Comparison of ENCODE assay signal across 22 cellular contexts in the genomic region with DNA sequence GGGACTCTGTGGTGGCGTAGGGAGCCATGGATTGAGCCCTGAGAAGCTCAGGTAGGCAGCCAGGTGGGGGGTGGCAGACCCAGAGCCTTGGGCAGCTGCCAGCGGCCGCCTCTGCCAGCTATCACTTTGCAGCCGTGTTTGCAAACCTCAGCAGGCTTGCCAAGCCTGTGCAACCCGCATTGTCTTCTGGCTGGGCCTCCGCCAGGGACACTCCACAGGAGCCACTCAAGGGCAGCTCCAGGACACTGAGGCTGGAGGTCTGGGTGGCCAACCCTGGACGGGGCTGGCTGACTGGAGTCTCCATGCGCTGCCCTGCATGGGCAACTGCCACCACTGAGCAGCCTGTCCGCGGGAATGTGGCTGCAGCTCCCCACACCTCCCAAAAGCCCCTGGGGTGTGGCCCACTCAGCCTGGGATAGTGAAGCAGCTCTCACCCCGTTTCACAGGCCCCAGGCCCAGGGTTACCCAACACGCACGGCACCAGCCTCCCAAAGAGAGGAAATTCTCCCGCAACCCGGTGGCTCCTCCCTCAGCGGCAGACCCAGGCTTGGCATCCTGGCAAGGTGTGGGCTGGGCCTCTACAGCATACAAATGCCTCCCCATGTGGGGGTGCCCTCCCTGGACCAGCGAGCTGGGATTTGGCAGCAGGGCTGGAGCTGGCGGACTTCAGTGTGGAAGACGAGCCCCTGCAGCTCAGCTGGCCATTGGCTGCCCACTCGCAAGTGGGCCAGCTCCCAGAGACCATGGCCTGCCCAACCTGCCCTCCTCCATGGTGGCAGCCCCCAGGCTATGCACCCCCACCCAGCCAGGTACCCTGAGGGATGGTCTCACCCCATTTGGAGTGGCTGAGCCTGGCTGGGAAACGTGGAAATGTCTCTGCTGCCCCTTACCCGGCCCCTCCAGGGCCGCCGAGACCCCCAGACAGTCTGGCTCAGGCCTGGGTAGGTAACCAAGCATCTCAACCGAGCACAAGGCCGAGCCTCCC. TPM values are rescaled to one million over a fixed set of nuclear protein-coding genes. Genes with fewer than 3 reads are reported as not detected.
A peak's percentile ranks its signal among the peaks of the same experiment; 100 is the strongest.
DNase-seq lines count a peak whose midpoint lies in the region; ATAC-seq, FAIRE-seq and TF ChIP-seq lines count a peak whose summit lies in the region.
"Had no signal": no experiment of that assay in that cellular context is flagged by ENCODE, and none has a peak within 500 bp of the region (broad histone marks: within the 10 kb centered on the region; RNA-seq: fewer than 3 reads in every experiment).

No MANE protein-coding gene starts in this region.

- H3K9me3 ChIP-seq in H1 (ENCODE audit: insufficient read depth in 2 of 2, low read depth in 1 of 2, low read length in 1 of 2): no peaks in the 10 kb centered on the region
- H3K9me3 ChIP-seq in parathyroid adenoma (ENCODE audit: control insufficient read depth, low read length): no peaks in the 10 kb centered on the region
- H3K9me3 ChIP-seq: ascending aorta, tibial artery had no signal

- no peak for TF ChIP-seq POLR2A in H1 (IDR thresholded peaks at IDR 0.05; ENCODE audit: control extremely low read depth in 1 of 2, low read depth in 2 of 2, low read length in 2 of 2)

- H2AFZ ChIP-seq in H1 (ENCODE audit: low read length) (no peak overlapping the region), parathyroid adenoma (no peak overlapping the region)

- H3K27me3 ChIP-seq in H1 (replicated peaks in 1 of 4; ENCODE audit: control insufficient read depth in 3 of 4, extremely low read depth in 1 of 4, insufficient read depth in 3 of 4, low read length in 3 of 4): peaks cover 0 to 24% (median 15%) of the 10 kb centered on the region in 4 experiments; a peak in 6 of 7 replicates
- no peaks in the 10 kb centered on the region for H3K27me3 ChIP-seq in parathyroid adenoma (ENCODE audit: control insufficient read depth, insufficient read depth, low read length)

- H3K4ac ChIP-seq in H1 (replicated peaks; ENCODE audit: insufficient read length, low read depth, low read length): no peak overlapping the region

- TF ChIP-seq EP300 in H1 (IDR thresholded peaks at IDR 0.05; ENCODE audit: borderline replicate concordance in 1 of 2, low read depth in 2 of 2, low read length in 2 of 2): no peak

- H3K18ac ChIP-seq in H1 (ENCODE audit: extremely low read depth, low read length): no peak overlapping the region

- FAIRE-seq in H1 (lab: Jason Lieb, UNC): no peak
- FAIRE-seq in urothelium cell line (lab: Jason Lieb, UNC): no peak

- TF ChIP-seq RAD21 in H1 (IDR thresholded peaks at IDR 0.05 in 1 of 2, conservative IDR thresholded peaks at IDR 0.05 in 1 of 2; ENCODE audit: low read depth in 2 of 2, low read length in 2 of 2): no peak

- no peak overlapping the region for H2BK12ac ChIP-seq in H1 (ENCODE audit: low read depth, low read length)

- H4K91ac ChIP-seq in H1 (replicated peaks; ENCODE audit: insufficient read length, low read length): no peak overlapping the region

- no peak overlapping the region for H2BK120ac ChIP-seq in H1 (replicated peaks; ENCODE audit: low read depth, low read length)

- DNase-seq in DMS 273 (lab: John Stamatoyannopoulos, UW; ENCODE audit: unreplicated experiment) (peak; percentile 37), DMS 273 treated with DMSO at 0.1 percent for 48 hours (lab: John Stamatoyannopoulos, UW) (no peak), NCI-H2081 treated with DMSO at 0.1 percent for 48 hours (lab: John Stamatoyannopoulos, UW) (peak; percentile 11), H1 (ENCODE audit: low read depth in 1 of 2, low spot score in 2 of 2) (no peak), urothelium cell line (ENCODE audit: low spot score) (no peak), omental fat pad (ENCODE audit: low spot score) (no peak), mesenteric fat pad (ENCODE audit: low spot score) (no peak)
- DNase-seq: activated CD4-positive, alpha-beta T cell treated with anti-CD3 and anti-CD28 coated beads for 1 hour; activated naive CD4-positive, alpha-beta T cell treated with anti-CD3 and anti-CD28 coated beads for 36 hours; DND-41; left colon; NCI-H1436 treated with DMSO at 0.1 percent for 48 hours; SIG-M5; stimulated activated CD4-positive, alpha-beta T cell treated with anti-CD3 and anti-CD28 coated beads, Interleukin-4, amount 100 ng/mL, for 4 hours; tibial artery had no signal

- peaks cover 10% of the 10 kb centered on the region; the same call in 1 of the 2 replicates for H3K23me2 ChIP-seq in H1 (ENCODE audit: low read depth, low read length)

- H3K4me1 ChIP-seq in H1 (replicated peaks in 1 of 4; ENCODE audit: control insufficient read depth in 3 of 4, insufficient read depth in 4 of 4, low read length in 3 of 4): peaks cover 0 to 21% (median 15%) of the 10 kb centered on the region in 4 experiments; a peak in 6 of 7 replicates
- H3K4me1 ChIP-seq in parathyroid adenoma: peaks cover 32% of the 10 kb centered on the region
- H3K4me1 ChIP-seq: ascending aorta had no signal

- H4K8ac ChIP-seq in H1 (ENCODE audit: extremely low read depth, insufficient read depth, low read length): 0 out of 2 replicates have a peak overlapping the region, but pooled peaks have one; percentile 51

- peaks cover 0 to 4% of the 10 kb centered on the region in 2 experiments for H4K20me1 ChIP-seq in H1 (replicated peaks in 1 of 2; ENCODE audit: control insufficient read depth in 1 of 2, insufficient read depth in 2 of 2, low read length in 2 of 2)

- no peak overlapping the region for H2BK15ac ChIP-seq in H1 (ENCODE audit: low read length)

- CTCF ChIA-PET in H1 (lab: Charles Lee; ENCODE audit: partially characterized antibody): interaction anchor here (1.0 to 8.1 kb wide), 7 partner anchors 14 to 137 kb away, joined by 3 to 85 read pairs (median 9); no protein-coding TSS in a partner anchor

- ATAC-seq in omental fat pad (ENCODE audit: low FRiP score): no peak
- ATAC-seq: left colon had no signal

- 91% methylated on average over 20 of the region's 26 CpGs; no CpG with 5 or more reads in 1 of the 2 experiments for WGBS in H1 (ENCODE audit: extremely low coverage in 1 of 2, insufficient coverage in 1 of 2, insufficient read length in 1 of 2, insufficient replicate concordance in 2 of 2, low coverage in 1 of 2, low lambda C conversion rate in 2 of 2, missing lambda C conversion rate in 1 of 2), 2 experiments

- no peak overlapping the region for H3K9ac ChIP-seq in H1 (replicated peaks in 1 of 4; ENCODE audit: extremely low read depth in 1 of 4, low read depth in 3 of 4, low read length in 3 of 4)
- no peak overlapping the region for H3K9ac ChIP-seq in parathyroid adenoma

- H2BK20ac ChIP-seq in H1 (ENCODE audit: low read length): no peak overlapping the region

- no peak overlapping the region for H3K4me3 ChIP-seq in H1 (ENCODE audit: extremely low read depth in 1 of 4, insufficient read depth in 2 of 4, low read depth in 3 of 4, low read length in 4 of 4)
- H3K4me3 ChIP-seq in parathyroid adenoma (ENCODE audit: low read depth, low read length): peak overlapping the region; percentile 9
- H3K4me3 ChIP-seq: ascending aorta, tibial artery had no signal

- no peaks in the 10 kb centered on the region for H3K79me1 ChIP-seq in H1 (ENCODE audit: low read depth, low read length)

- no peak overlapping the region for H3K23ac ChIP-seq in H1 (ENCODE audit: insufficient read length)

- H3K27ac ChIP-seq in H1 (ENCODE audit: low read depth, low read length) (no peak overlapping the region), parathyroid adenoma (peak overlapping the region; percentile 92)
- H3K27ac ChIP-seq: 22Rv1, ascending aorta, tibial artery had no signal

- H4K5ac ChIP-seq in H1 (ENCODE audit: insufficient read length, low read depth, low read length): no peak overlapping the region

- no peak overlapping the region for H3K14ac ChIP-seq in H1 (ENCODE audit: insufficient read length)

- H3K56ac ChIP-seq in H1 (replicated peaks; ENCODE audit: insufficient read length, low read depth, low read length): no peak overlapping the region

- H2BK5ac ChIP-seq in H1 (ENCODE audit: low read depth, low read length): no peak overlapping the region

- H2AK5ac ChIP-seq in H1 (ENCODE audit: low read depth, low read length): no peak overlapping the region

- no peaks in the 10 kb centered on the region for H3K79me2 ChIP-seq in H1 (ENCODE audit: control insufficient read depth in 1 of 2, insufficient read depth in 2 of 2, low read length in 2 of 2)
- peaks cover 22% of the 10 kb centered on the region for H3K79me2 ChIP-seq in parathyroid adenoma

- H3K36me3 ChIP-seq in H1 (ENCODE audit: control insufficient read depth in 2 of 4, insufficient read depth in 4 of 4, low read length in 3 of 4) (no peaks in the 10 kb centered on the region), parathyroid adenoma (ENCODE audit: control insufficient read depth, insufficient read depth, low read length) (no peaks in the 10 kb centered on the region)
- H3K36me3 ChIP-seq: ascending aorta, tibial artery had no signal

- TF ChIP-seq CTCF in H1 (IDR thresholded peaks at IDR 0.05; ENCODE audit: control extremely low read depth in 1 of 3, insufficient read depth in 1 of 3, low read depth in 1 of 3, low read length in 3 of 3) (no peak), parathyroid adenoma (IDR thresholded peaks at IDR 0.05) (no peak), omental fat pad (IDR thresholded peaks at IDR 0.05) (no peak)

- no peak overlapping the region for H3K4me2 ChIP-seq in H1 (ENCODE audit: insufficient read depth in 1 of 2, low read depth in 2 of 2, low read length in 2 of 2)
- peak overlapping the region; percentile 66 for H3K4me2 ChIP-seq in parathyroid adenoma (ENCODE audit: low read length)

- POLR2A ChIA-PET in H1 (lab: Charles Lee; ENCODE audit: partially characterized antibody): interaction anchor here (0.7 kb wide), 1 partner anchor 38 kb away, joined by 3 read pairs; no protein-coding TSS in a partner anchor

TF ChIP-seq in H1, 55 proteins besides CTCF, POLR2A, EP300 and RAD21 (continues in another document):
- no peak for TF ChIP-seq EZH2 (IDR thresholded peaks at IDR 0.05; ENCODE audit: low read depth, low read length, severe bottlenecking)
- TF ChIP-seq FOSL1 (IDR thresholded peaks at IDR 0.05; ENCODE audit: insufficient read depth, low read depth, low read length): no peak
- no peak for TF ChIP-seq SP4 (IDR thresholded peaks at IDR 0.05; ENCODE audit: low read length)
- no peak for TF ChIP-seq ZNF274 (IDR thresholded peaks at IDR 0.05; ENCODE audit: borderline replicate concordance, extremely low read depth, low read length)
- no peak for TF ChIP-seq CBX5 (IDR thresholded peaks at IDR 0.05; ENCODE audit: low read depth, low read length)
- no peak for TF ChIP-seq POLR2AphosphoS5 (IDR thresholded peaks at IDR 0.05; ENCODE audit: low read depth, low read length)

RNA-seq across cellular contexts. Expression of a gene that starts 2.9 kb away (rescaled TPM):
- 2.7 and 5.7 TPM in 2 replicates for total RNA-seq in H1 (2021; fragmentation: NEBNext Ultra II Directional; extraction: Animal tissue kit (Norgen Biotek cat#: 25700))
- polyA plus RNA-seq in H1 (2011; rRNA removed): 4.3 and 5.0 TPM in 2 replicates
- polyA plus RNA-seq in H1 (2011; cell fraction: cytosol; rRNA removed): 1.8 TPM
- polyA plus RNA-seq in H1 (2011; cell fraction: nucleus; rRNA removed): 4.9 TPM
- polyA plus RNA-seq in H1 (2012, experiment 1 of 2): 2.0 to 4.0 TPM (median 2.5 TPM) in 4 replicates
- polyA plus RNA-seq in H1 (2012, experiment 2 of 2): 1.6 TPM
- polyA plus RNA-seq in H1 (2013, experiment 1 of 2): 4.1 TPM
- polyA plus RNA-seq in H1 (2013, experiment 2 of 2): 3.8 TPM
- 5.6 and 11.1 TPM in 2 replicates for polyA minus RNA-seq in H1 (2011; rRNA and poly(A)+ RNA removed)
- polyA minus RNA-seq in H1 (2011; cell fraction: cytosol; rRNA and poly(A)+ RNA removed): 8.4 TPM
- polyA minus RNA-seq in H1 (2011; cell fraction: nucleus; rRNA and poly(A)+ RNA removed): 4.4 TPM
- total RNA-seq in omental fat pad (not detected), mesenteric fat pad (not detected)
- total RNA-seq: activated naive CD4-positive, alpha-beta T cell treated with anti-CD3 and anti-CD28 coated beads for 36 hours; ascending aorta; left colon; osteoblast; T-helper 2 cell treated with Interferon-gamma antibody and Interleukin-4, amounts not matched to agents 100 ng/mL and 5 ng/mL, for 36 hours had no signal
- polyA plus RNA-seq: BJ, IgD-negative memory B cell had no signal

Comparison
In these comparisons a context has a peak if more than half of its experiments do, and no peak if none do; other contexts are left out.
1. DNase-seq: peak in DMS 273 (single experiment) and NCI-H2081 treated with DMSO at 0.1 percent for 48 hours (single experiment); none in DMS 273 treated with DMSO at 0.1 percent for 48 hours (single experiment), H1 (0 of 2), urothelium cell line (single experiment), omental fat pad (single experiment) and mesenteric fat pad (single experiment).